Comparison of ENCODE assay signal across 22 cellular contexts in genomic region chr2:168500516-168500915, GRCh38. TPM values are rescaled to one million over a fixed set of nuclear protein-coding genes. Genes with fewer than 3 reads are reported as not detected.
DNase-seq lines count a peak whose midpoint lies in the region; ATAC-seq and TF ChIP-seq lines count a peak whose summit lies in the region.
"Had no signal": no experiment of that assay in that cellular context is flagged by ENCODE, and none has a peak within 500 bp of the region (broad histone marks: within the 10 kb centered on the region; RNA-seq: fewer than 3 reads in every experiment).

No MANE protein-coding gene starts in this region.

- H3K4me3 Mint-ChIP-seq in stimulated activated memory B cell treated with anti-CD40 and anti-IgM and Interleukin-4, amounts not matched to agents 10 μg/mL and 1 μg/mL and 100 μg/mL, for 72 hours: no peak overlapping the region
- H3K4me3 Mint-ChIP-seq: B cell; CD4-positive, alpha-beta T cell had no signal

- peaks cover 47% of the 10 kb centered on the region for H3K36me3 ChIP-seq in BLaER1

- H3K4me1 ChIP-seq in BLaER1: peaks cover 24% of the 10 kb centered on the region

- no peak for TF ChIP-seq CTCF in fibroblast of the aortic adventitia (IDR thresholded peaks at IDR 0.05; ENCODE audit: insufficient read depth, low read length)

- peak; percentile 12 for DNase-seq in SW480 (ENCODE audit: low spot score)
- DNase-seq in fibroblast of the aortic adventitia (ENCODE audit: low read depth): peak; percentile 13
- DNase-seq in renal cortical epithelial cell (ENCODE audit: low read depth): peak; percentile 35
- DNase-seq in HuH-7 (ENCODE audit: low spot score): no peak
- DNase-seq: CD4-positive, alpha-beta T cell; DND-41; H7; KG1; MV-4-11; NCI-H1105 treated with DMSO at 0.1 percent for 48 hours; NCI-H2029 treated with DMSO at 0.1 percent for 48 hours; NCI-H226; NCI-H510A treated with DMSO at 0.1 percent for 48 hours; NCI-H774; T-helper 1 cell had no signal

- H3K36me3 Mint-ChIP-seq in stimulated activated memory B cell treated with anti-CD40 and anti-IgM and Interleukin-4, amounts not matched to agents 10 μg/mL and 1 μg/mL and 100 μg/mL, for 72 hours: peaks cover 9% of the 10 kb centered on the region

- no peaks in the 10 kb centered on the region for H3K27me3 ChIP-seq in BLaER1

- no peaks in the 10 kb centered on the region for H3K27me3 Mint-ChIP-seq in stimulated activated memory B cell treated with anti-CD40 and anti-IgM and Interleukin-4, amounts not matched to agents 10 μg/mL and 1 μg/mL and 100 μg/mL, for 72 hours
- H3K27me3 Mint-ChIP-seq: B cell; CD4-positive, alpha-beta T cell had no signal

- H3K27ac Mint-ChIP-seq in stimulated activated memory B cell treated with anti-CD40 and anti-IgM and Interleukin-4, amounts not matched to agents 10 μg/mL and 1 μg/mL and 100 μg/mL, for 72 hours: no peak overlapping the region
- H3K27ac Mint-ChIP-seq: B cell; CD4-positive, alpha-beta T cell had no signal

- H3K4me2 ChIP-seq in BLaER1: peak overlapping the region; percentile 64

- no peak overlapping the region for H3K9ac ChIP-seq in BLaER1

- H3K9me3 Mint-ChIP-seq in stimulated activated memory B cell treated with anti-CD40 and anti-IgM and Interleukin-4, amounts not matched to agents 10 μg/mL and 1 μg/mL and 100 μg/mL, for 72 hours: peaks cover 6% of the 10 kb centered on the region

- peaks cover 33% of the 10 kb centered on the region for H4K20me1 ChIP-seq in BLaER1

- peaks cover 62% of the 10 kb centered on the region for H3K9me3 ChIP-seq in BLaER1

- no peaks in the 10 kb centered on the region for H3K4me1 Mint-ChIP-seq in stimulated activated memory B cell treated with anti-CD40 and anti-IgM and Interleukin-4, amounts not matched to agents 10 μg/mL and 1 μg/mL and 100 μg/mL, for 72 hours

- no peak overlapping the region for H3K27ac ChIP-seq in BLaER1

- ATAC-seq in stimulated activated memory B cell treated with anti-CD40 and anti-IgM and Interleukin-4, amounts not matched to agents 10 μg/mL and 1 μg/mL and 100 μg/mL, for 72 hours: no peak
- ATAC-seq in GM19328 (IDR thresholded peaks at IDR 0.05; ENCODE audit: unreplicated experiment) (no peak), HG03108 (IDR thresholded peaks at IDR 0.05; ENCODE audit: unreplicated experiment) (no peak)
- ATAC-seq: GM12878, Panc1 had no signal

- H3K4me3 ChIP-seq in BLaER1 (no peak overlapping the region), fibroblast of the aortic adventitia (ENCODE audit: low read depth, low read length) (no peak overlapping the region)
- H3K4me3 ChIP-seq: GM12878 had no signal

RNA-seq across cellular contexts. Expression of gene CERS6, which starts 44.4 kb away (rescaled TPM):
- total RNA-seq in fibroblast of the aortic adventitia (ENCODE audit: low replicate concordance): 13.2 and 14.2 TPM in 2 replicates
- total RNA-seq in renal cortical epithelial cell: 13.9 and 19.7 TPM in 2 replicates
